ENCODE assay signal across 13 cellular contexts in genomic region chr3:122257951-122258350, GRCh38.
"Had no signal": no experiment of that assay in that cellular context is flagged by ENCODE, and none has a peak within 500 bp of the region (broad histone marks: within the 10 kb centered on the region; RNA-seq: fewer than 3 reads in every experiment).

No MANE protein-coding gene starts in this region.

- DNase-seq: MG63, NCI-H1048, NCI-H1436, NCI-H1930, NCI-H2029 treated with DMSO at 0.1 percent for 48 hours, NCI-H2171 treated with DMSO at 0.1 percent for 48 hours, NCI-H2227 treated with DMSO at 0.1 percent for 48 hours, NCI-H345, PC-9, SJCRH30 had no signal

- H3K4me3 ChIP-seq: MG63, PC-9, SJCRH30, SK-N-MC had no signal

- FAIRE-seq: RCC 7860 had no signal

- H2AFZ ChIP-seq: PC-9 had no signal

- H3K9me3 ChIP-seq: MG63, SJCRH30 had no signal

- H3K36me3 ChIP-seq: MG63, SJCRH30 had no signal

- H3K4me2 ChIP-seq: PC-9 had no signal

- H3K4me1 ChIP-seq: SJCRH30 had no signal

- H3K27ac ChIP-seq: PC-9, RWPE1, SJCRH30, SK-N-MC had no signal
